Comparison of ENCODE assay signal across 1 cellular context in genomic region chr5:35789732-35790461, GRCh38.
TF ChIP-seq lines count a peak whose summit lies in the region.

No MANE protein-coding gene starts in this region.

TF ChIP-seq in IMR-90, 13 proteins besides CTCF, POLR2A, EP300 and RAD21 (continued from another document):
- TF ChIP-seq CHD1 (IDR thresholded peaks at IDR 0.05; ENCODE audit: low read depth, low read length) (no peak), MAFK (IDR thresholded peaks at IDR 0.05; ENCODE audit: low read depth, low read length) (peak; percentile 58), SMC3 (IDR thresholded peaks at IDR 0.05; ENCODE audit: low read depth, low read length) (no peak)
